In genomic region chr4:83009529-83009928, GRCh38 we compare ENCODE assay signal across 8 cellular contexts. TPM values are rescaled to one million over a fixed set of nuclear protein-coding genes. Genes with fewer than 3 reads are reported as not detected.
DNase-seq lines count a peak whose midpoint lies in the region; ATAC-seq, FAIRE-seq and TF ChIP-seq lines count a peak whose summit lies in the region.

No MANE protein-coding gene starts in this region.

- H3K36me3 ChIP-seq in kidney (ENCODE audit: control insufficient read depth in 1 of 2, insufficient read depth in 2 of 2, low read length in 2 of 2) = no peaks in the 10 kb centered on the region
- H3K36me3 ChIP-seq in thyroid gland = no peaks in the 10 kb centered on the region

- peak overlapping the region; percentile 25 to 84 for H3K9ac ChIP-seq in kidney (ENCODE audit: low read length in 2 of 2)

- H3K4me3 ChIP-seq in kidney (ENCODE audit: low read length in 2 of 2) = peak overlapping the region; percentile 80 to 84
- H3K4me3 ChIP-seq in thyroid gland (replicated peaks in 1 of 3) = peak overlapping the region in 2 of 3 donors; percentile 47 to 83

- TF ChIP-seq POLR2A in thyroid gland (IDR thresholded peaks at IDR 0.05) = no peak

- peaks cover 10 to 14% of the 10 kb centered on the region in 2 donors for H3K4me1 ChIP-seq in kidney (ENCODE audit: control insufficient read depth in 1 of 2, insufficient read depth in 1 of 2, low read depth in 1 of 2, low read length in 2 of 2)
- peaks cover 8 to 28% of the 10 kb centered on the region in 2 donors for H3K4me1 ChIP-seq in thyroid gland

- no peaks in the 10 kb centered on the region for H3K27me3 Mint-ChIP-seq in activated T-cell treated with anti-CD3 and anti-CD28 coated beads, Interleukin-2, amount 50 U/mL, for 72 hours (ENCODE audit: low read depth)
- no peaks in the 10 kb centered on the region for H3K27me3 Mint-ChIP-seq in activated naive CD8-positive, alpha-beta T cell

- H3K27ac ChIP-seq in kidney (ENCODE audit: low read depth in 2 of 2, low read length in 2 of 2) (no peak overlapping the region), thyroid gland (no peak overlapping the region)

- no peaks in the 10 kb centered on the region for H3K9me3 Mint-ChIP-seq in activated T-cell treated with anti-CD3 and anti-CD28 coated beads, Interleukin-2, amount 50 U/mL, for 72 hours
- H3K9me3 Mint-ChIP-seq in activated naive CD8-positive, alpha-beta T cell (ENCODE audit: low read depth) = no peaks in the 10 kb centered on the region

- no peak for DNase-seq in activated T-cell treated with anti-CD3 and anti-CD28 coated beads, Interleukin-2, amount 50 U/mL, for 72 hours
- DNase-seq in activated T-cell treated with anti-CD3 and anti-CD28 coated beads, Interleukin-2, amount 50 U/mL, for 48 hours = no peak
- no peak for DNase-seq in kidney
- no peak for DNase-seq in thyroid gland
- DNase-seq in hepatic stellate cell (ENCODE audit: low spot score) = no peak
- no peak for DNase-seq in ecto neural progenitor cell (ENCODE audit: low spot score)

- WGBS in thyroid gland, 2 donors = 79 to 80% methylated on average over 3 of the region's 3 CpGs

- peak overlapping the region; percentile 99 for H3K27ac Mint-ChIP-seq in activated T-cell treated with anti-CD3 and anti-CD28 coated beads, Interleukin-2, amount 50 U/mL, for 72 hours
- H3K27ac Mint-ChIP-seq in activated naive CD8-positive, alpha-beta T cell = peak overlapping the region; percentile 93

- TF ChIP-seq CTCF in kidney (IDR thresholded peaks at IDR 0.05; ENCODE audit: borderline replicate concordance, extremely low read depth, insufficient read depth) (no peak), thyroid gland (IDR thresholded peaks at IDR 0.05) (no peak)

- H3K9me3 ChIP-seq in kidney (ENCODE audit: control insufficient read depth in 1 of 2, low read length in 2 of 2) (no peaks in the 10 kb centered on the region), thyroid gland (no peaks in the 10 kb centered on the region)

- peak overlapping the region; percentile 93 to 97 for H3K4me3 Mint-ChIP-seq in activated T-cell treated with anti-CD3 and anti-CD28 coated beads, Interleukin-2, amount 50 U/mL, for 72 hours
- H3K4me3 Mint-ChIP-seq in activated naive CD8-positive, alpha-beta T cell = peak overlapping the region; percentile 97

- FAIRE-seq in kidney (lab: Jason Lieb, UNC) = no peak

- intact Hi-C loops in kidney (cut with DNase I) (no loop called here), thyroid gland (cut with DNase I) (no loop called here)

- peaks cover 2 to 7% of the 10 kb centered on the region in 2 donors for H3K36me3 Mint-ChIP-seq in activated T-cell treated with anti-CD3 and anti-CD28 coated beads, Interleukin-2, amount 50 U/mL, for 72 hours (ENCODE audit: insufficient read depth in 2 of 2)
- H3K36me3 Mint-ChIP-seq in activated naive CD8-positive, alpha-beta T cell = no peaks in the 10 kb centered on the region

- peaks cover 65% of the 10 kb centered on the region for H3K4me1 Mint-ChIP-seq in activated T-cell treated with anti-CD3 and anti-CD28 coated beads, Interleukin-2, amount 50 U/mL, for 72 hours (ENCODE audit: low read depth)
- H3K4me1 Mint-ChIP-seq in activated naive CD8-positive, alpha-beta T cell (ENCODE audit: low read depth) = peaks cover 58% of the 10 kb centered on the region

- H3K27me3 ChIP-seq in thyroid gland = no peaks in the 10 kb centered on the region

- ATAC-seq in activated T-cell treated with anti-CD3 and anti-CD28 coated beads, Interleukin-2, amount 50 U/mL, for 72 hours (replicated peaks in 1 of 2) = no peak
- no peak for ATAC-seq in GM19328 (IDR thresholded peaks at IDR 0.05; ENCODE audit: unreplicated experiment)

RNA-seq across cellular contexts. Expression of gene LIN54, which starts 1.1 kb away (rescaled TPM):
- 10 to 100 TPM; 25.8 to 27.9 TPM for total RNA-seq in activated T-cell treated with anti-CD3 and anti-CD28 coated beads, Interleukin-2, amount 50 U/mL, for 72 hours
- 11.9 TPM for total RNA-seq in kidney
- polyA plus RNA-seq in kidney (ENCODE audit: insufficient read depth, low read depth, low replicate concordance) = 2.4 TPM
- 10 to 100 TPM; 14.8 to 20.8 (median 18.1) TPM for total RNA-seq in thyroid gland

RNA-seq across cellular contexts. Expression of gene COPS4, which starts 25.5 kb away (rescaled TPM):
- total RNA-seq in activated T-cell treated with anti-CD3 and anti-CD28 coated beads, Interleukin-2, amount 50 U/mL, for 72 hours = 10 to 100 TPM; 28.9 to 29.3 TPM
- total RNA-seq in kidney (28.6 TPM), thyroid gland (10 to 100 TPM; 35.3 to 69.9 (median 50.4) TPM)
- polyA plus RNA-seq in kidney (ENCODE audit: insufficient read depth, low read depth, low replicate concordance) = 51.8 TPM
